In genomic region chr15:42736793-42737528, GRCh38 we compare ENCODE assay signal across 1 cellular context.
TF ChIP-seq lines count a peak whose summit lies in the region.

Gene CDAN1 (minus strand): TSS chr15:42737128. CDS start chr15:42737102, 26 bp downstream.

TF ChIP-seq in HEK293, 187 proteins besides CTCF, POLR2A, EP300 and RAD21 (continued from another document):
- TF ChIP-seq ZBTB8A (tag by site-specific recombination; IDR thresholded peaks at IDR 0.05) = 0 out of 2 replicates have a peak, but pooled peaks have one; percentile 49
- TF ChIP-seq GLI2 (tag by site-specific recombination; IDR thresholded peaks at IDR 0.05; ENCODE audit: borderline replicate concordance, low read depth) = no peak
- TF ChIP-seq SALL2 (tag by site-specific recombination; IDR thresholded peaks at IDR 0.05; ENCODE audit: borderline replicate concordance) = no peak
- no peak for TF ChIP-seq ZXDB (tag by site-specific recombination; IDR thresholded peaks at IDR 0.05)
- no peak for TF ChIP-seq ZBTB10 (tag by site-specific recombination; IDR thresholded peaks at IDR 0.05)
- TF ChIP-seq GLIS1 (tag by site-specific recombination; IDR thresholded peaks at IDR 0.05) = peak; percentile 64; the same call in 1 of the 2 replicates
- no peak for TF ChIP-seq ZNF423 (tag by site-specific recombination; IDR thresholded peaks at IDR 0.05)
- no peak for TF ChIP-seq HOXD13 (CRISPR knock-in tag; IDR thresholded peaks at IDR 0.05; ENCODE audit: borderline replicate concordance)
- TF ChIP-seq, protein P1, sequence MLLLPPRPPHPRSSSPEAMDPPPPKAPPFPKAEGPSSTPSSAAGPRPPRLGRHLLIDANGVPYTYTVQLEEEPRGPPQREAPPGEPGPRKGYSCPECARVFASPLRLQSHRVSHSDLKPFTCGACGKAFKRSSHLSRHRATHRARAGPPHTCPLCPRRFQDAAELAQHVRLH (tag by site-specific recombination; IDR thresholded peaks at IDR 0.05) = no peak
- TF ChIP-seq ZNF214 (tag by site-specific recombination; IDR thresholded peaks at IDR 0.05; ENCODE audit: borderline replicate concordance) = no peak
- TF ChIP-seq ZNF391 (tag by site-specific recombination; IDR thresholded peaks at IDR 0.05; ENCODE audit: borderline replicate concordance, low read depth) = no peak
- peak; percentile 27; the same call in 1 of the 2 replicates for TF ChIP-seq SP3 (tag by site-specific recombination; IDR thresholded peaks at IDR 0.05)
- peak; percentile 43; the same call in 1 of the 2 replicates for TF ChIP-seq ZNF341 (tag by site-specific recombination; IDR thresholded peaks at IDR 0.05; ENCODE audit: low read depth)
- TF ChIP-seq ZNF37A (tag by site-specific recombination; IDR thresholded peaks at IDR 0.05) = no peak
- TF ChIP-seq ZBTB17 (tag by site-specific recombination; IDR thresholded peaks at IDR 0.05) = no peak; the same call in 1 of the 2 replicates
- no peak for TF ChIP-seq ZNF112 (tag by site-specific recombination; IDR thresholded peaks at IDR 0.05)
- TF ChIP-seq ZNF544 (tag by site-specific recombination; IDR thresholded peaks at IDR 0.05) = no peak
- TF ChIP-seq ZNF48 (tag by site-specific recombination; IDR thresholded peaks at IDR 0.05) = no peak
- TF ChIP-seq KLF1 (tag by site-specific recombination; IDR thresholded peaks at IDR 0.05) = 0 out of 2 replicates have a peak, but pooled peaks have one; percentile 19
- no peak for TF ChIP-seq ZEB2 (tag by site-specific recombination; IDR thresholded peaks at IDR 0.05)
- TF ChIP-seq ZNF610 (tag by site-specific recombination; IDR thresholded peaks at IDR 0.05; ENCODE audit: borderline replicate concordance) = no peak
- TF ChIP-seq ZNF324 (tag by site-specific recombination; IDR thresholded peaks at IDR 0.05) = no peak
- 0 out of 2 replicates have a peak, but pooled peaks have one; percentile 21 for TF ChIP-seq ZIC2 (tag by site-specific recombination; IDR thresholded peaks at IDR 0.05)
- TF ChIP-seq ZBTB26 (tag by site-specific recombination; optimal IDR thresholded peaks at IDR 0.05) = peak; percentile 56
- TF ChIP-seq ZBTB1 (tag by site-specific recombination; IDR thresholded peaks at IDR 0.05) = no peak
- TF ChIP-seq ZNF555 (tag by site-specific recombination; conservative IDR thresholded peaks at IDR 0.05) = no peak
- 0 out of 2 replicates have a peak, but pooled peaks have one; percentile 31 for TF ChIP-seq PATZ1 (tag by site-specific recombination; IDR thresholded peaks at IDR 0.05)
- TF ChIP-seq ZNF19 (tag by site-specific recombination; IDR thresholded peaks at IDR 0.05; ENCODE audit: low read depth) = no peak
- TF ChIP-seq ZFHX2 (tag by site-specific recombination; conservative IDR thresholded peaks at IDR 0.05) = peak; percentile 17; the same call in 1 of the 2 replicates
- TF ChIP-seq, protein P2, sequence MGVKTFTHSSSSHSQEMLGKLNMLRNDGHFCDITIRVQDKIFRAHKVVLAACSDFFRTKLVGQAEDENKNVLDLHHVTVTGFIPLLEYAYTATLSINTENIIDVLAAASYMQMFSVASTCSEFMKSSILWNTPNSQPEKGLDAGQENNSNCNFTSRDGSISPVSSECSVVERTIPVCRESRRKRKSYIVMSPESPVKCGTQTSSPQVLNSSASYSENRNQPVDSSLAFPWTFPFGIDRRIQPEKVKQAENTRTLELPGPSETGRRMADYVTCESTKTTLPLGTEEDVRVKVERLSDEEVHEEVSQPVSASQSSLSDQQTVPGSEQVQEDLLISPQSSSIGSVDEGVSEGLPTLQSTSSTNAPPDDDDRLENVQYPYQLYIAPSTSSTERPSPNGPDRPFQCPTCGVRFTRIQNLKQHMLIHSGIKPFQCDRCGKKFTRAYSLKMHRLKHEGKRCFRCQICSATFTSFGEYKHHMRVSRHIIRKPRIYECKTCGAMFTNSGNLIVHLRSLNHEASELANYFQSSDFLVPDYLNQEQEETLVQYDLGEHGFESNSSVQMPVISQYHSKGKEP (tag by site-specific recombination; IDR thresholded peaks at IDR 0.05) = no peak
- no peak for TF ChIP-seq ZNF132 (tag by site-specific recombination; IDR thresholded peaks at IDR 0.05; ENCODE audit: borderline replicate concordance)
- peak; percentile 40; the same call in 1 of the 2 replicates for TF ChIP-seq ZBTB20 (tag by site-specific recombination; IDR thresholded peaks at IDR 0.05)
- no peak for TF ChIP-seq ZNF596 (tag by site-specific recombination; IDR thresholded peaks at IDR 0.05)
- no peak for TF ChIP-seq PRDM4 (tag by site-specific recombination; IDR thresholded peaks at IDR 0.05)
- TF ChIP-seq ZFP3 (tag by site-specific recombination; IDR thresholded peaks at IDR 0.05; ENCODE audit: low read depth) = no peak
- no peak for TF ChIP-seq ZNF837 (tag by site-specific recombination; IDR thresholded peaks at IDR 0.05)
- TF ChIP-seq KLF9 (tag by site-specific recombination; IDR thresholded peaks at IDR 0.05; ENCODE audit: low read depth) = peak; percentile 60; the same call in 1 of the 2 replicates
- TF ChIP-seq ZNF175 (tag by site-specific recombination; IDR thresholded peaks at IDR 0.05) = no peak
- no peak for TF ChIP-seq ZNF521 (tag by site-specific recombination; IDR thresholded peaks at IDR 0.05)
- peak; percentile 49 for TF ChIP-seq SP2 (tag by site-specific recombination; IDR thresholded peaks at IDR 0.05)
- no peak for TF ChIP-seq ZBTB48 (tag by site-specific recombination; IDR thresholded peaks at IDR 0.05)
- no peak for TF ChIP-seq REPIN1 (tag by site-specific recombination; IDR thresholded peaks at IDR 0.05; ENCODE audit: low read depth)
